Comparison of ENCODE assay signal across 16 cellular contexts in the genomic region with DNA sequence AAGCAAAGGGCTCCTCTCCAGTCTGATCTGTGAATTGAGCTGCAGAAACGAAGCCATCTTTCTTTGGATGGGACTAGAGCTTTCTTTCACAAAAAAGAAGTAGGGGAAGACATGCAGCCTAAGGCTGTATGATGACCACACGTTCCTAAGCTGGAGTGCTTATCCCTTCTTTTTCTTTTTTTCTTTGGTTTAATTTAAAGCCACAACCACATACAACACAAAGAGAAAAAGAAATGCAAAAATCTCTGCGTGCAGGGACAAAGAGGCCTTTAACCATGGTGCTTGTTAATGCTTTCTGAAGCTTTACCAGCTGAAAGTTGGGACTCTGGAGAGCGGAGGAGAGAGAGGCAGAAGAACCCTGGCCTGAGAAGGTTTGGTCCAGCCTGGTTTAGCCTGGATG.
"Had no signal": no experiment of that assay in that cellular context is flagged by ENCODE, and none has a peak within 500 bp of the region (broad histone marks: within the 10 kb centered on the region; RNA-seq: fewer than 3 reads in every experiment).

No MANE protein-coding gene starts in this region.

- H3K4me3 Mint-ChIP-seq: activated CD8-positive, alpha-beta memory T cell treated with anti-CD3 and anti-CD28 coated beads, Interleukin-2, amount 10 ng/mL, durations not matched to agents 7 days and 5 days; activated naive CD8-positive, alpha-beta T cell treated with anti-CD3 and anti-CD28 coated beads, Interleukin-2, amount 10 ng/mL, durations not matched to agents 7 days and 5 days; naive thymus-derived CD4-positive, alpha-beta T cell had no signal

- H3K27ac ChIP-seq: ascending aorta, psoas muscle, stomach had no signal

- ATAC-seq: activated CD8-positive, alpha-beta memory T cell treated with anti-CD3 and anti-CD28 coated beads, Interleukin-2, amount 10 ng/mL, durations not matched to agents 7 days and 5 days; mucosa of descending colon; naive thymus-derived CD4-positive, alpha-beta T cell had no signal

- H3K27ac Mint-ChIP-seq: activated CD8-positive, alpha-beta memory T cell treated with anti-CD3 and anti-CD28 coated beads, Interleukin-2, amount 10 ng/mL, durations not matched to agents 7 days and 5 days; activated naive CD8-positive, alpha-beta T cell treated with anti-CD3 and anti-CD28 coated beads, Interleukin-2, amount 10 ng/mL, durations not matched to agents 7 days and 5 days had no signal

- H3K27me3 Mint-ChIP-seq: activated CD8-positive, alpha-beta memory T cell treated with anti-CD3 and anti-CD28 coated beads, Interleukin-2, amount 10 ng/mL, durations not matched to agents 7 days and 5 days; activated naive CD8-positive, alpha-beta T cell treated with anti-CD3 and anti-CD28 coated beads, Interleukin-2, amount 10 ng/mL, durations not matched to agents 7 days and 5 days; naive thymus-derived CD4-positive, alpha-beta T cell had no signal

- H3K9me3 ChIP-seq: ascending aorta, mucosa of descending colon, psoas muscle, spleen, stomach, thyroid gland had no signal

- DNase-seq: activated CD4-positive, alpha-beta T cell treated with anti-CD3 and anti-CD28 coated beads, Interleukin-2, amount 50 U/mL, for 4 hours; activated CD4-positive, CD25-positive, alpha-beta regulatory T cell treated with anti-CD3 and anti-CD28 coated beads, Interleukin-2, amount 50 U/mL, for 72 hours; activated CD8-positive, alpha-beta memory T cell treated with anti-CD3 and anti-CD28 coated beads, Interleukin-2, amount 10 ng/mL, durations not matched to agents 7 days and 5 days; activated gamma-delta T cell treated with Interleukin-2 at 50 U/mL for 16 hours; activated naive CD8-positive, alpha-beta T cell treated with anti-CD3 and anti-CD28 coated beads, Interleukin-2, amount 10 ng/mL, durations not matched to agents 7 days and 5 days; islet precursor cell; mucosa of descending colon; naive thymus-derived CD4-positive, alpha-beta T cell; psoas muscle; spleen; stomach; SW 1271; T-helper 9 cell; thyroid gland had no signal

- H3K4me3 ChIP-seq: ascending aorta, mucosa of descending colon, psoas muscle, spleen, stomach, thyroid gland had no signal

- H3K27me3 ChIP-seq: ascending aorta, spleen, stomach, thyroid gland had no signal

- H3K9me3 Mint-ChIP-seq: activated naive CD8-positive, alpha-beta T cell treated with anti-CD3 and anti-CD28 coated beads, Interleukin-2, amount 10 ng/mL, durations not matched to agents 7 days and 5 days; naive thymus-derived CD4-positive, alpha-beta T cell had no signal

- FAIRE-seq: bronchial epithelial cell had no signal
